2 cellular contexts compared by ENCODE assay signal in genomic region chr15:41495736-41496599, GRCh38.
TF ChIP-seq lines count a peak whose summit lies in the region.

No MANE protein-coding gene starts in this region.

TF ChIP-seq in SK-N-SH, 30 proteins besides CTCF, POLR2A, EP300 and RAD21 (continued from another document):
- TF ChIP-seq ZBTB33 (IDR thresholded peaks at IDR 0.05; ENCODE audit: borderline replicate concordance, low read depth), result no peak

TF ChIP-seq in HepG2, 621 proteins besides CTCF, POLR2A, EP300 and RAD21 (continued from another document and continues in another):
- TF ChIP-seq TFDP1 (CRISPR knock-in tag; IDR thresholded peaks at IDR 0.05; ENCODE audit: borderline replicate concordance) (peak; percentile 69; the same call in 1 of the 2 replicates), KDM1A (CRISPR knock-in tag; IDR thresholded peaks at IDR 0.05) (no peak), CHCHD3 (CRISPR knock-in tag; IDR thresholded peaks at IDR 0.05) (no peak), MTERF4 (CRISPR knock-in tag; IDR thresholded peaks at IDR 0.05) (0 out of 2 replicates have a peak, but pooled peaks have one; percentile 62), NFIB (CRISPR knock-in tag; IDR thresholded peaks at IDR 0.05; ENCODE audit: borderline replicate concordance) (no peak), STAG1 (CRISPR knock-in tag; IDR thresholded peaks at IDR 0.05) (no peak; the same call in 1 of the 2 replicates), POGZ (CRISPR knock-in tag; IDR thresholded peaks at IDR 0.05) (peak; percentile 77), ZNF275 (CRISPR knock-in tag; IDR thresholded peaks at IDR 0.05; ENCODE audit: borderline replicate concordance) (no peak), MAFF (IDR thresholded peaks at IDR 0.05; ENCODE audit: low read depth, low read length) (no peak), ZNF577 (CRISPR knock-in tag; IDR thresholded peaks at IDR 0.05; ENCODE audit: borderline replicate concordance, low read depth) (no peak), ZNF512 (CRISPR knock-in tag; IDR thresholded peaks at IDR 0.05) (no peak), ZNF674 (CRISPR knock-in tag; IDR thresholded peaks at IDR 0.05; ENCODE audit: low read depth) (no peak), ZNF616 (CRISPR knock-in tag; IDR thresholded peaks at IDR 0.05; ENCODE audit: low read depth) (no peak; the same call in 1 of the 2 replicates), ZNF562 (CRISPR knock-in tag; IDR thresholded peaks at IDR 0.05; ENCODE audit: borderline replicate concordance) (no peak), ZBED4 (CRISPR knock-in tag; IDR thresholded peaks at IDR 0.05; ENCODE audit: borderline replicate concordance) (peak; percentile 62; the same call in 1 of the 2 replicates), STAT5B (CRISPR knock-in tag; IDR thresholded peaks at IDR 0.05) (no peak), EZH2 (conservative IDR thresholded peaks at IDR 0.05; ENCODE audit: low read depth, low read length) (no peak), BHLHE40 (IDR thresholded peaks at IDR 0.05; ENCODE audit: low read length) (no peak), ZNF687 (CRISPR knock-in tag; IDR thresholded peaks at IDR 0.05) (peak; percentile 98), TEF (CRISPR knock-in tag; IDR thresholded peaks at IDR 0.05) (no peak), SP2 (CRISPR knock-in tag; IDR thresholded peaks at IDR 0.05) (no peak), ZFYVE20 (CRISPR knock-in tag; IDR thresholded peaks at IDR 0.05; ENCODE audit: borderline replicate concordance, low read depth) (no peak; the same call in 1 of the 2 replicates), HIVEP1 (CRISPR knock-in tag; IDR thresholded peaks at IDR 0.05) (peak; percentile 96; the same call in 1 of the 2 replicates), NFYB (CRISPR knock-in tag; IDR thresholded peaks at IDR 0.05) (no peak), CBFB (CRISPR knock-in tag; IDR thresholded peaks at IDR 0.05) (no peak; the same call in 1 of the 2 replicates), NPAS2 (CRISPR knock-in tag; IDR thresholded peaks at IDR 0.05; ENCODE audit: borderline replicate concordance) (0 out of 2 replicates have a peak, but pooled peaks have one; percentile 35), PRDM10 (CRISPR knock-in tag; IDR thresholded peaks at IDR 0.05; ENCODE audit: low read depth) (peak; percentile 65; the same call in 1 of the 2 replicates), ZBTB38 (CRISPR knock-in tag; IDR thresholded peaks at IDR 0.05) (peak; percentile 63), FLYWCH1 (CRISPR knock-in tag; IDR thresholded peaks at IDR 0.05) (0 out of 2 replicates have a peak, but pooled peaks have one; percentile 71), MIER3 (CRISPR knock-in tag; IDR thresholded peaks at IDR 0.05; ENCODE audit: borderline replicate concordance) (peak; percentile 79; the same call in 1 of the 2 replicates), CHD2 (IDR thresholded peaks at IDR 0.05; ENCODE audit: low read depth, low read length) (no peak), SMARCC2 (IDR thresholded peaks at IDR 0.05) (no peak), NRL (CRISPR knock-in tag; IDR thresholded peaks at IDR 0.05; ENCODE audit: borderline replicate concordance) (peak; percentile 98), BCLAF1 (IDR thresholded peaks at IDR 0.05) (no peak)
